In genomic region chr15:75170203-75170602, GRCh38 we compare ENCODE assay signal across 17 cellular contexts.
"Had no signal": no experiment of that assay in that cellular context is flagged by ENCODE, and none has a peak within 500 bp of the region (broad histone marks: within the 10 kb centered on the region; RNA-seq: fewer than 3 reads in every experiment).

No MANE protein-coding gene starts in this region.

- H2AFZ ChIP-seq: neural progenitor cell had no signal

- H3K27ac Mint-ChIP-seq: naive thymus-derived CD8-positive, alpha-beta T cell; neural progenitor cell; progenitor cell of endocrine pancreas had no signal

- H3K4me3 ChIP-seq: dorsolateral prefrontal cortex, heart left ventricle, lung, neural progenitor cell, pancreas had no signal

- H3K4me3 Mint-ChIP-seq: naive thymus-derived CD8-positive, alpha-beta T cell; neural progenitor cell had no signal

- H3K27me3 Mint-ChIP-seq: progenitor cell of endocrine pancreas had no signal

- H3K9me3 ChIP-seq: heart left ventricle, pancreas had no signal

- H3K36me3 ChIP-seq: heart left ventricle, neural progenitor cell, pancreas had no signal

- ATAC-seq: esophagus mucosa; naive thymus-derived CD8-positive, alpha-beta T cell had no signal

- H3K4me1 ChIP-seq: neural progenitor cell, pancreas had no signal

- H3K36me3 Mint-ChIP-seq: naive thymus-derived CD8-positive, alpha-beta T cell; neural progenitor cell had no signal

- H3K9me3 Mint-ChIP-seq: naive thymus-derived CD8-positive, alpha-beta T cell had no signal

- H3K27ac ChIP-seq: dorsolateral prefrontal cortex, heart left ventricle, neural progenitor cell, pancreas had no signal

- H3K27me3 ChIP-seq: dorsolateral prefrontal cortex, heart left ventricle, neural progenitor cell, pancreas had no signal

- DNase-seq: cortex of kidney; effector CD8-positive, alpha-beta T cell; hippocampal formation; left colon; naive thymus-derived CD8-positive, alpha-beta T cell; nucleus accumbens; right cardiac atrium; small intestine; stimulated activated CD4-positive, alpha-beta T cell treated with anti-CD3 and anti-CD28 coated beads, Interleukin-2, amount 100 ng/mL, for 48 hours; stimulated activated naive CD4-positive, alpha-beta T cell treated with Interleukin-2 at 50 U/mL for 16 hours had no signal

- H3K4me2 ChIP-seq: neural progenitor cell had no signal

- H3K4me1 Mint-ChIP-seq: neural progenitor cell had no signal
